In genomic region chr1:159923203-159924024, GRCh38 we compare ENCODE assay signal across 8 cellular contexts. TPM values are rescaled to one million over a fixed set of nuclear protein-coding genes. Genes with fewer than 3 reads are reported as not detected.
DNase-seq lines count a peak whose midpoint lies in the region; ATAC-seq and TF ChIP-seq lines count a peak whose summit lies in the region.

No MANE protein-coding gene starts in this region.

- H3K4me1 Mint-ChIP-seq in activated B cell treated with CpG ODN at 0.5 μM for 24 hours: peaks cover 71% of the 10 kb centered on the region

- 34% methylated on average over 20 of the region's 20 CpGs for WGBS in liver

- peak overlapping the region; percentile 95 to 97 for H3K27ac ChIP-seq in liver (ENCODE audit: low read depth in 1 of 2, low read length in 2 of 2)

- TF ChIP-seq RAD21 in liver (IDR thresholded peaks at IDR 0.05): no peak

- peak; percentile 33 for DNase-seq in NCI-H146 treated with DMSO at 0.1 percent for 48 hours (lab: John Stamatoyannopoulos, UW; ENCODE audit: unreplicated experiment)
- DNase-seq in activated B cell treated with CpG ODN at 0.5 μM for 24 hours: peak; percentile 82
- DNase-seq in cardiac fibroblast (ENCODE audit: low read depth in 2 of 2): peak; percentile 93 to 95
- DNase-seq in stimulated activated CD4-positive, alpha-beta T cell treated with anti-CD3 and anti-CD28 coated beads, TNF-alpha, amount 100 ng/mL, for 24 hours (ENCODE audit: low read depth in 3 of 3): peak; percentile 50 to 69 (median 63)
- no peak for DNase-seq in NCI-H524 treated with DMSO at 0.1 percent for 48 hours (lab: John Stamatoyannopoulos, UW)

- no peaks in the 10 kb centered on the region for H3K9me3 Mint-ChIP-seq in activated B cell treated with CpG ODN at 0.5 μM for 24 hours

- peak overlapping the region; percentile 99 for H3K4me3 Mint-ChIP-seq in activated B cell treated with CpG ODN at 0.5 μM for 24 hours

- H3K27me3 Mint-ChIP-seq in activated B cell treated with CpG ODN at 0.5 μM for 24 hours: no peaks in the 10 kb centered on the region

- H3K27ac Mint-ChIP-seq in activated B cell treated with CpG ODN at 0.5 μM for 24 hours: peak overlapping the region; percentile 99

- peaks cover 12 to 37% (median 23%) of the 10 kb centered on the region in 4 donors for H3K4me1 ChIP-seq in liver (ENCODE audit: control insufficient read depth in 4 of 4, insufficient read depth in 4 of 4, low read length in 3 of 4)

- no peaks in the 10 kb centered on the region for H3K27me3 ChIP-seq in liver (ENCODE audit: control insufficient read depth in 4 of 4, insufficient read depth in 4 of 4, low read length in 3 of 4)

- H3K9me3 ChIP-seq in liver (ENCODE audit: control insufficient read depth in 4 of 4, low read length in 3 of 4): no peaks in the 10 kb centered on the region

- peak overlapping the region; percentile 72 to 81 for H3K9ac ChIP-seq in liver (ENCODE audit: low read depth in 1 of 2, low read length in 2 of 2)

- H3K4me3 ChIP-seq in cardiac fibroblast (replicated peaks in 1 of 2; ENCODE audit: low read depth in 2 of 2, low read length in 2 of 2): peak overlapping the region; percentile 96 to 98
- peak overlapping the region; percentile 62 to 92 (median 86) for H3K4me3 ChIP-seq in liver (ENCODE audit: low read depth in 1 of 3, low read length in 3 of 3)

- ATAC-seq in GM18498 (IDR thresholded peaks at IDR 0.05; ENCODE audit: unreplicated experiment): peak; percentile 32
- peak; percentile 27 for ATAC-seq in HG02798 (IDR thresholded peaks at IDR 0.05; ENCODE audit: poor library complexity, unreplicated experiment)
- ATAC-seq in activated B cell treated with CpG ODN at 0.5 μM for 24 hours (ENCODE audit: low read depth): peak; percentile 27

- intact Hi-C loops in activated B cell treated with CpG ODN at 0.5 μM for 24 hours (cut with micrococcal nuclease): loop anchor here (5.0 to 10.0 kb wide), 4 partner anchors 84 to 341 kb away; partner anchors contain the start of genes DCAF8 and IGSF8

- peaks cover 47% of the 10 kb centered on the region for H3K36me3 Mint-ChIP-seq in activated B cell treated with CpG ODN at 0.5 μM for 24 hours (ENCODE audit: low read depth)

- TF ChIP-seq CTCF in activated B cell treated with CpG ODN at 0.5 μM for 24 hours (IDR thresholded peaks at IDR 0.05): no peak
- TF ChIP-seq CTCF in cardiac fibroblast (IDR thresholded peaks at IDR 0.05; ENCODE audit: low read depth, low read length): no peak
- no peak for TF ChIP-seq CTCF in liver (IDR thresholded peaks at IDR 0.05; ENCODE audit: low read depth, low read length, missing input control)

- POLR2A ChIA-PET in activated B cell treated with CpG ODN at 0.5 μM for 24 hours (lab: Charles Lee): interaction anchor here (0.6 to 2.9 kb wide), 9 partner anchors 10 to 971 kb away, joined by 3 to 20 read pairs (median 4); partner anchors contain the start of genes IGSF8, IGSF9 and KCNJ10

- CTCF ChIA-PET in activated B cell treated with CpG ODN at 0.5 μM for 24 hours (lab: Charles Lee): interaction anchor here (1.0 to 6.4 kb wide), 4 partner anchors 12 to 133 kb away, joined by 3 to 52 read pairs (median 7); no protein-coding TSS in a partner anchor

- H3K36me3 ChIP-seq in liver (ENCODE audit: control insufficient read depth in 4 of 4, insufficient read depth in 3 of 4, low read depth in 1 of 4, low read length in 3 of 4): peaks cover 12 to 23% (median 19%) of the 10 kb centered on the region in 4 donors

TF ChIP-seq in liver, 16 proteins besides CTCF, POLR2A, EP300 and RAD21:
- TF ChIP-seq EGR1 (IDR thresholded peaks at IDR 0.05; ENCODE audit: low read depth in 2 of 2) (peak; percentile 51 to 57), HNF4G (IDR thresholded peaks at IDR 0.05) (no peak), RXRA (IDR thresholded peaks at IDR 0.05) (peak in 1 of 2 donors; percentile 10)

RNA-seq across cellular contexts. Expression of gene TAGLN2, which starts 1.9 kb away (rescaled TPM):
- total RNA-seq in activated B cell treated with CpG ODN at 0.5 μM for 24 hours (327 and 364 TPM in 2 replicates), liver (10 to 100 TPM; 46.4 to 81.8 TPM)
- polyA plus RNA-seq in liver: 100 to 1,000 TPM in 1 of 2 donors, 10 to 100 TPM in 1; 77.8 to 113 TPM

RNA-seq across cellular contexts. Expression of gene IGSF9, which starts 22.0 kb away (rescaled TPM):
- total RNA-seq in activated B cell treated with CpG ODN at 0.5 μM for 24 hours (not detected in 2 replicates), liver (10 to 100 TPM in 1 of 2 donors, under 1 TPM in 1; 0.14 to 18.2 TPM)
- 10 to 100 TPM; 14.0 to 21.3 TPM for polyA plus RNA-seq in liver

RNA-seq across cellular contexts. Expression of gene CFAP45, which starts 23.4 kb away (rescaled TPM):
- total RNA-seq in activated B cell treated with CpG ODN at 0.5 μM for 24 hours: 1.2 and 1.8 TPM in 2 replicates
- total RNA-seq in liver: not detected
- polyA plus RNA-seq in liver: under 1 TPM; 0.03 to 0.24 TPM

RNA-seq across cellular contexts. Expression of gene SLAMF9, which starts 30.6 kb away (rescaled TPM):
- not detected in 2 replicates for total RNA-seq in activated B cell treated with CpG ODN at 0.5 μM for 24 hours
- total RNA-seq in liver: under 1 TPM in 1 of 2 donors, not detected in 1; 0.25 TPM
- under 1 TPM; 0.64 to 0.68 TPM for polyA plus RNA-seq in liver
